ENCODE assay signal across 1 cellular context in the genomic region with DNA sequence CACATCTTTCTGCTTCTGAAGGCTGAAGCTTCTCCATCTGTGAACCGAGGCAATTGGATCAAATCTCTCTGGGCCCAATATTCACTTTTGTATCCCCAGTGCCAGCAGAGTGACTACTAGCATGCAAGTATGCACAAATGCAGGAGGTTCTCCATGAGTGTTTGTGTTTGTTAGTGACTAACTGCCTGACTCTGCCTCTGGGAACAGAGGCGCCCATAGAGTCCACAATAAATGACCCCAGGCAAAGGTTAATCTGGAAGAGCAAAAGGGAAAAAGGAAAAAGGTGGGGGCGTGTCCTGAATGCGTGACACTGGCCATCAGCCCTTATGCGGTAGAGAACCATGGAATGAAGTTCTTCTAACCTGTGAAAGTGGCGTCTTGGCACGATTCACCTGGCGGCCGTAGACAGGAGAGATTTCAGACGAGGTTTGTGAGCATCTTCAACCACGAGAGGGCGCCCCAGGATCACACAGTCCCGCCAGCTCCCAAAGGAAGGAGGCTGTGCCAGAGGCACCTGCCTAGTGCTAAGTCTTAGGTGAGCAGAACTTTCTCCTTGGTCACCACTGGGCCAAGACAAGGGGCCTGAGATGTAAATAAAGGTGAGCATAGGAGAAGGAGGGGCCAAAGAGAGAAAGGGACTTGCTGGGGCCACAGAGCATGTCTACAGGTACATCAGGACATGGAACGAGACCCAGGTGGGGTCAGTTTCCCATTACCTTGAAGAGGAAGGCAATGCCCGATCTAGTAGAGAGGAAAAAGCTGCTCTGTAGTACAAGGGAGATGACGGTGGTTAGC.
TF ChIP-seq lines count a peak whose summit lies in the region.

No MANE protein-coding gene starts in this region.

TF ChIP-seq in HepG2, 621 proteins besides CTCF, POLR2A, EP300 and RAD21 (continues in another document):
- TF ChIP-seq ZNF574 (CRISPR knock-in tag; IDR thresholded peaks at IDR 0.05) (0 out of 2 replicates have a peak, but pooled peaks have one; percentile 20), SAP130 (CRISPR knock-in tag; IDR thresholded peaks at IDR 0.05; ENCODE audit: low read depth) (peak; percentile 41; the same call in 1 of the 2 replicates), RARA (CRISPR knock-in tag; IDR thresholded peaks at IDR 0.05) (0 out of 2 replicates have a peak, but pooled peaks have one; percentile 32), GLI4 (CRISPR knock-in tag; IDR thresholded peaks at IDR 0.05; ENCODE audit: borderline replicate concordance) (no peak), HNF1B (CRISPR knock-in tag; IDR thresholded peaks at IDR 0.05) (0 out of 2 replicates have a peak, but pooled peaks have one; percentile 33), ZNF451 (CRISPR knock-in tag; IDR thresholded peaks at IDR 0.05) (no peak), SMC3 (IDR thresholded peaks at IDR 0.05; ENCODE audit: low read length) (peak; percentile 82), IRX3 (CRISPR knock-in tag; IDR thresholded peaks at IDR 0.05; ENCODE audit: borderline replicate concordance, low read depth) (no peak), SMAD3 (CRISPR knock-in tag; IDR thresholded peaks at IDR 0.05) (0 out of 2 replicates have a peak, but pooled peaks have one; percentile 51), ZNF253 (CRISPR knock-in tag; IDR thresholded peaks at IDR 0.05; ENCODE audit: borderline replicate concordance) (0 out of 2 replicates have a peak, but pooled peaks have one; percentile 28), ZNF598 (CRISPR knock-in tag; IDR thresholded peaks at IDR 0.05; ENCODE audit: borderline replicate concordance) (0 out of 2 replicates have a peak, but pooled peaks have one; percentile 38), SALL1 (CRISPR knock-in tag; IDR thresholded peaks at IDR 0.05) (peak; percentile 31; the same call in 1 of the 2 replicates), ZNF687 (CRISPR knock-in tag; IDR thresholded peaks at IDR 0.05) (0 out of 2 replicates have a peak, but pooled peaks have one; percentile 12), ZNF570 (CRISPR knock-in tag; IDR thresholded peaks at IDR 0.05; ENCODE audit: borderline replicate concordance) (no peak), RXRB (CRISPR knock-in tag; IDR thresholded peaks at IDR 0.05; ENCODE audit: borderline replicate concordance) (peak; percentile 31; the same call in 1 of the 2 replicates), GTF2F1 (IDR thresholded peaks at IDR 0.05; ENCODE audit: low read length) (no peak), ZNF550 (CRISPR knock-in tag; IDR thresholded peaks at IDR 0.05; ENCODE audit: borderline replicate concordance) (peak; percentile 42; the same call in 1 of the 2 replicates), AHDC1 (CRISPR knock-in tag; IDR thresholded peaks at IDR 0.05; ENCODE audit: borderline replicate concordance) (peak; percentile 31; the same call in 1 of the 2 replicates), ZSCAN25 (CRISPR knock-in tag; IDR thresholded peaks at IDR 0.05) (no peak), TFE3 (CRISPR knock-in tag; IDR thresholded peaks at IDR 0.05) (no peak), STAG1 (CRISPR knock-in tag; IDR thresholded peaks at IDR 0.05) (peak; percentile 97), ZNF350 (CRISPR knock-in tag; IDR thresholded peaks at IDR 0.05; ENCODE audit: borderline replicate concordance, low read depth) (0 out of 2 replicates have a peak, but pooled peaks have one; percentile 52), ELF3 (CRISPR knock-in tag; IDR thresholded peaks at IDR 0.05) (peak; percentile 42; the same call in 1 of the 2 replicates)
- TF ChIP-seq, protein P1, sequence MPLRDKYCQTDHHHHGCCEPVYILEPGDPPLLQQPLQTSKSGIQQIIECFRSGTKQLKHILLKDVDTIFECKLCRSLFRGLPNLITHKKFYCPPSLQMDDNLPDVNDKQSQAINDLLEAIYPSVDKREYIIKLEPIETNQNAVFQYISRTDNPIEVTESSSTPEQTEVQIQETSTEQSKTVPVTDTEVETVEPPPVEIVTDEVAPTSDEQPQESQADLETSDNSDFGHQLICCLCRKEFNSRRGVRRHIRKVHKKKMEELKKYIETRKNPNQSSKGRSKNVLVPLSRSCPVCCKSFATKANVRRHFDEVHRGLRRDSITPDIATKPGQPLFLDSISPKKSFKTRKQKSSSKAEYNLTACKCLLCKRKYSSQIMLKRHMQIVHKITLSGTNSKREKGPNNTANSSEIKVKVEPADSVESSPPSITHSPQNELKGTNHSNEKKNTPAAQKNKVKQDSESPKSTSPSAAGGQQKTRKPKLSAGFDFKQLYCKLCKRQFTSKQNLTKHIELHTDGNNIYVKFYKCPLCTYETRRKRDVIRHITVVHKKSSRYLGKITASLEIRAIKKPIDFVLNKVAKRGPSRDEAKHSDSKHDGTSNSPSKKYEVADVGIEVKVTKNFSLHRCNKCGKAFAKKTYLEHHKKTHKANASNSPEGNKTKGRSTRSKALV (CRISPR knock-in tag; IDR thresholded peaks at IDR 0.05) = 0 out of 2 replicates have a peak, but pooled peaks have one; percentile 27
- TF ChIP-seq, protein P2, sequence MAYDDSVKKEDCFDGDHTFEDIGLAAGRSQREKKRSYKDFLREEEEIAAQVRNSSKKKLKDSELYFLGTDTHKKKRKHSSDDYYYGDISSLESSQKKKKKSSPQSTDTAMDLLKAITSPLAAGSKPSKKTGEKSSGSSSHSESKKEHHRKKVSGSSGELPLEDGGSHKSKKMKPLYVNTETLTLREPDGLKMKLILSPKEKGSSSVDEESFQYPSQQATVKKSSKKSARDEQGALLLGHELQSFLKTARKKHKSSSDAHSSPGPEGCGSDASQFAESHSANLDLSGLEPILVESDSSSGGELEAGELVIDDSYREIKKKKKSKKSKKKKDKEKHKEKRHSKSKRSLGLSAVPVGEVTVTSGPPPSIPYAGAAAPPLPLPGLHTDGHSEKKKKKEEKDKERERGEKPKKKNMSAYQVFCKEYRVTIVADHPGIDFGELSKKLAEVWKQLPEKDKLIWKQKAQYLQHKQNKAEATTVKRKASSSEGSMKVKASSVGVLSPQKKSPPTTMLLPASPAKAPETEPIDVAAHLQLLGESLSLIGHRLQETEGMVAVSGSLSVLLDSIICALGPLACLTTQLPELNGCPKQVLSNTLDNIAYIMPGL (CRISPR knock-in tag; IDR thresholded peaks at IDR 0.05; ENCODE audit: borderline replicate concordance in 1 of 2, low read depth in 1 of 2) = 0 out of 4 replicates have a peak, but pooled peaks have one; percentile 34 to 40
- TF ChIP-seq, protein P3, sequence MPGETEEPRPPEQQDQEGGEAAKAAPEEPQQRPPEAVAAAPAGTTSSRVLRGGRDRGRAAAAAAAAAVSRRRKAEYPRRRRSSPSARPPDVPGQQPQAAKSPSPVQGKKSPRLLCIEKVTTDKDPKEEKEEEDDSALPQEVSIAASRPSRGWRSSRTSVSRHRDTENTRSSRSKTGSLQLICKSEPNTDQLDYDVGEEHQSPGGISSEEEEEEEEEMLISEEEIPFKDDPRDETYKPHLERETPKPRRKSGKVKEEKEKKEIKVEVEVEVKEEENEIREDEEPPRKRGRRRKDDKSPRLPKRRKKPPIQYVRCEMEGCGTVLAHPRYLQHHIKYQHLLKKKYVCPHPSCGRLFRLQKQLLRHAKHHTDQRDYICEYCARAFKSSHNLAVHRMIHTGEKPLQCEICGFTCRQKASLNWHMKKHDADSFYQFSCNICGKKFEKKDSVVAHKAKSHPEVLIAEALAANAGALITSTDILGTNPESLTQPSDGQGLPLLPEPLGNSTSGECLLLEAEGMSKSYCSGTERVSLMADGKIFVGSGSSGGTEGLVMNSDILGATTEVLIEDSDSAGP (CRISPR knock-in tag; IDR thresholded peaks at IDR 0.05; ENCODE audit: borderline replicate concordance) = 0 out of 2 replicates have a peak, but pooled peaks have one; percentile 41
